26 cellular contexts compared by ENCODE assay signal in the genomic region with DNA sequence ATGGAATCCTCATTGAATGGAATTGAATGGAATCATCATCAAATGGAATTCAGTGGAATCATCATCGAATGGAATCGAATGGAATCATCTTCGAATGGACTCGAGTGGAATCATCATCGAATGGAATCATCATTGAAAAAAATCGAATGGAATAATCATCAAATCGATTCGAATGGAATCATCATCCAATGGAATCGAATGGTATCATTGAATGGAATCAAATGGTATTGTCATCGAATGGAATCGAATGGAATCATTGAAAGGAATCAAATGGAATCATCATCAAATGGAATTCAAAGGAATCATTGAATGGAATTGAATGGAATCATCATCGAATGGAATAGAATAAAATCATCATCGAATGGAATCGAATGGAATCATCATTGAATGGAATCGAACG.
A peak's percentile ranks its signal among the peaks of the same experiment; 100 is the strongest.
DNase-seq lines count a peak whose midpoint lies in the region; ATAC-seq, FAIRE-seq and TF ChIP-seq lines count a peak whose summit lies in the region.
"Had no signal": no experiment of that assay in that cellular context is flagged by ENCODE, and none has a peak within 500 bp of the region (broad histone marks: within the 10 kb centered on the region; RNA-seq: fewer than 3 reads in every experiment).

No MANE protein-coding gene starts in this region.

- H3K4me3 ChIP-seq in AG04449 (ENCODE audit: low read depth, low read length) (no peak overlapping the region), NB4 (ENCODE audit: low read depth, low read length) (no peak overlapping the region), endothelial cell of umbilical vein (replicated peaks in 1 of 3; ENCODE audit: insufficient read depth in 1 of 3, low read depth in 1 of 3, low read length in 3 of 3) (no peak overlapping the region), body of pancreas (no peak overlapping the region)
- H3K4me3 ChIP-seq: BLaER1, Peyer's patch, SJSA1, transverse colon had no signal

- no peak overlapping the region for H2AFZ ChIP-seq in endothelial cell of umbilical vein (ENCODE audit: low read depth, low read length)

- FAIRE-seq in endothelial cell of umbilical vein (lab: Jason Lieb, UNC), result no peak
- FAIRE-seq: GM19239, HTR-8/SVneo had no signal

- H3K4me1 ChIP-seq in endothelial cell of umbilical vein (ENCODE audit: control insufficient read depth, extremely low read depth, insufficient read depth, low read length), result no peaks in the 10 kb centered on the region
- H3K4me1 ChIP-seq in body of pancreas, result no peaks in the 10 kb centered on the region
- H3K4me1 ChIP-seq: BLaER1, Peyer's patch, SJSA1, transverse colon had no signal

- CTCF ChIA-PET in AG04449 (lab: Yijun Ruan, JAX) (no interaction called here), endothelial cell of umbilical vein (lab: Charles Lee) (no interaction called here)

- H3K36me3 Mint-ChIP-seq in activated naive CD8-positive, alpha-beta T cell treated with anti-CD3 and anti-CD28 coated beads for 36 hours, result peaks cover 30% of the 10 kb centered on the region

- TF ChIP-seq CTCF in AG04449 (IDR thresholded peaks at IDR 0.05; ENCODE audit: insufficient read depth, low read length, missing control alignments), result no peak
- TF ChIP-seq CTCF in NB4 (IDR thresholded peaks at IDR 0.05; ENCODE audit: low read depth, low read length), result no peak
- TF ChIP-seq CTCF in endothelial cell of umbilical vein (IDR thresholded peaks at IDR 0.05; ENCODE audit: extremely low read depth in 1 of 2, insufficient read depth in 1 of 2, low read depth in 1 of 2, low read length in 2 of 2), result no peak
- TF ChIP-seq CTCF in body of pancreas (IDR thresholded peaks at IDR 0.05), result no peak

- no peak overlapping the region for H3K9ac ChIP-seq in endothelial cell of umbilical vein (replicated peaks; ENCODE audit: extremely low read depth, insufficient read depth, low read length)
- H3K9ac ChIP-seq: BLaER1 had no signal

- dilution Hi-C loops in endothelial cell of umbilical vein (cut with MboI; ENCODE audit: extremely low pct_ligation_motif_present, low sequenced_read_pairs), result no loop called here

- peaks cover 6% of the 10 kb centered on the region for H3K9me3 ChIP-seq in endothelial cell of umbilical vein (replicated peaks; ENCODE audit: control insufficient read depth, insufficient read depth, low read length)
- peaks cover 0 to 13% (median 0%) of the 10 kb centered on the region in 3 donors for H3K9me3 ChIP-seq in body of pancreas

- H3K9me1 ChIP-seq in endothelial cell of umbilical vein (replicated peaks; ENCODE audit: control insufficient read depth, extremely low read depth, insufficient read depth, low read length), result no peaks in the 10 kb centered on the region

- intact Hi-C loops in endothelial cell of umbilical vein (cut with micrococcal nuclease) (no loop called here), body of pancreas (cut with DNase I) (no loop called here)

- H3K36me3 ChIP-seq in endothelial cell of umbilical vein (ENCODE audit: control insufficient read depth in 2 of 2, extremely low read depth in 1 of 2, insufficient read depth in 2 of 2, low read length in 2 of 2) (no peaks in the 10 kb centered on the region), body of pancreas (replicated peaks in 1 of 2; ENCODE audit: insufficient read depth in 1 of 2, low read depth in 2 of 2) (no peaks in the 10 kb centered on the region)
- H3K36me3 ChIP-seq: BLaER1, brain microvascular endothelial cell, Peyer's patch, SJSA1, transverse colon had no signal

- H3K9me3 Mint-ChIP-seq in activated naive CD8-positive, alpha-beta T cell treated with anti-CD3 and anti-CD28 coated beads for 36 hours, result peaks cover 56% of the 10 kb centered on the region

- H3K27ac Mint-ChIP-seq in activated naive CD8-positive, alpha-beta T cell treated with anti-CD3 and anti-CD28 coated beads for 36 hours, result no peak overlapping the region
- H3K27ac Mint-ChIP-seq: activated naive CD4-positive, alpha-beta T cell treated with anti-CD3 and anti-CD28 coated beads, Interleukin-2, amount 50 U/mL, for 72 hours; activated T-helper 1 cell treated with anti-CD3 and anti-CD28 coated beads, Interleukin-12 subunit alpha, Interleukin-12 subunit beta, Interleukin-2, Interleukin-4 antibody, amounts not matched to agents 30 ng/mL and 10 ng/mL and 1 ng/mL, durations not matched to agents 14 hours and 24 hours and 36 hours; natural killer cell treated with Interleukin-12 subunit alpha and Interleukin-12 subunit beta and Interleukin-15 and Interleukin-18, amount 100 ng/mL, for 72 hours; stimulated activated naive CD8-positive, alpha-beta T cell treated with anti-CD3 and anti-CD28 coated beads, Interleukin-15, Interleukin-2, amounts not matched to agents 100 ng/mL and 50 ng/mL, for 24 hours had no signal

- no peak overlapping the region for H3K4me2 ChIP-seq in endothelial cell of umbilical vein (ENCODE audit: insufficient read depth, low read length)
- H3K4me2 ChIP-seq: BLaER1 had no signal

- no peaks in the 10 kb centered on the region for H3K4me1 Mint-ChIP-seq in activated naive CD8-positive, alpha-beta T cell treated with anti-CD3 and anti-CD28 coated beads for 36 hours

- no TSS peak for BruUV-seq in endothelial cell of umbilical vein (replicated peaks; lab: Mats Ljungman, UMichigan)

- H3K27me3 ChIP-seq in endothelial cell of umbilical vein (ENCODE audit: control insufficient read depth in 2 of 2, insufficient read depth in 2 of 2, low read length in 2 of 2) (no peaks in the 10 kb centered on the region), body of pancreas (no peaks in the 10 kb centered on the region)
- H3K27me3 ChIP-seq: BLaER1, brain microvascular endothelial cell, Peyer's patch, SJSA1, transverse colon had no signal

- ATAC-seq in body of pancreas, result no peak
- ATAC-seq: activated CD4-positive, CD25-positive, alpha-beta regulatory T cell treated with anti-CD3 and anti-CD28 coated beads, Interleukin-2, amount 50 U/mL, for 24 hours; activated naive CD4-positive, alpha-beta T cell treated with anti-CD3 and anti-CD28 coated beads, Interleukin-2, amount 50 U/mL, for 72 hours; natural killer cell treated with Interleukin-12 subunit alpha and Interleukin-12 subunit beta and Interleukin-15 and Interleukin-18, amount 100 ng/mL, for 72 hours had no signal

- no peaks in the 10 kb centered on the region for H3K79me2 ChIP-seq in endothelial cell of umbilical vein (ENCODE audit: control insufficient read depth, insufficient read depth, low read length)

- peak; percentile 5 for DNase-seq in AG04449 (ENCODE audit: low read depth, low spot score)
- DNase-seq in NB4 (ENCODE audit: low read depth), result peak; percentile 9
- peak; percentile 92 for DNase-seq in endothelial cell of umbilical vein (ENCODE audit: low read depth, low spot score)
- peak; percentile 55 for DNase-seq in iris pigment epithelial cell (ENCODE audit: low read depth)
- DNase-seq in HuH-7.5 (ENCODE audit: low spot score), result no peak
- no peak for DNase-seq in activated naive CD8-positive, alpha-beta T cell treated with anti-CD3 and anti-CD28 coated beads for 36 hours
- DNase-seq in body of pancreas, result no peak
- no peak for DNase-seq in AG08395 (ENCODE audit: low spot score)
- DNase-seq: 8988T; activated CD8-positive, alpha-beta memory T cell treated with anti-CD3 and anti-CD28 coated beads for 24 hours; brain microvascular endothelial cell; GOT3; NCI-H1436 treated with DMSO at 0.1 percent for 48 hours; Peyer's patch; posterior cingulate gyrus; T-helper 9 cell; transverse colon had no signal

- H3K4me3 Mint-ChIP-seq in activated naive CD8-positive, alpha-beta T cell treated with anti-CD3 and anti-CD28 coated beads for 36 hours, result no peak overlapping the region
- H3K4me3 Mint-ChIP-seq: activated T-helper 1 cell treated with anti-CD3 and anti-CD28 coated beads, Interleukin-12 subunit alpha, Interleukin-12 subunit beta, Interleukin-2, Interleukin-4 antibody, amounts not matched to agents 30 ng/mL and 10 ng/mL and 1 ng/mL, durations not matched to agents 14 hours and 24 hours and 36 hours; natural killer cell treated with Interleukin-12 subunit alpha and Interleukin-12 subunit beta and Interleukin-15 and Interleukin-18, amount 100 ng/mL, for 72 hours; stimulated activated naive CD8-positive, alpha-beta T cell treated with anti-CD3 and anti-CD28 coated beads, Interleukin-15, Interleukin-2, amounts not matched to agents 100 ng/mL and 50 ng/mL, for 24 hours had no signal

- H3K27me3 Mint-ChIP-seq in activated naive CD8-positive, alpha-beta T cell treated with anti-CD3 and anti-CD28 coated beads for 36 hours, result no peaks in the 10 kb centered on the region
- H3K27me3 Mint-ChIP-seq: natural killer cell treated with Interleukin-12 subunit alpha and Interleukin-12 subunit beta and Interleukin-15 and Interleukin-18, amount 100 ng/mL, for 72 hours; stimulated activated naive CD8-positive, alpha-beta T cell treated with anti-CD3 and anti-CD28 coated beads, Interleukin-15, Interleukin-2, amounts not matched to agents 100 ng/mL and 50 ng/mL, for 24 hours had no signal

- no peaks in the 10 kb centered on the region for H4K20me1 ChIP-seq in endothelial cell of umbilical vein (replicated peaks; ENCODE audit: control insufficient read depth, extremely low read depth, insufficient read depth, low read length)
- H4K20me1 ChIP-seq: BLaER1 had no signal

- WGBS in body of pancreas, 2 donors, result 46 to 65% methylated on average over 16 of the region's 16 CpGs

- TF ChIP-seq POLR2A in NB4 (IDR thresholded peaks at IDR 0.05; ENCODE audit: extremely low read depth, insufficient read length) (no peak), endothelial cell of umbilical vein (IDR thresholded peaks at IDR 0.05; ENCODE audit: low read depth, low read length) (no peak), body of pancreas (IDR thresholded peaks at IDR 0.05) (no peak)

- POLR2A ChIA-PET in AG04449 (lab: Yijun Ruan, JAX) (no interaction called here), endothelial cell of umbilical vein (lab: Charles Lee) (no interaction called here)

- H3K27ac ChIP-seq in endothelial cell of umbilical vein (ENCODE audit: insufficient read depth, low read depth, low read length) (no peak overlapping the region), body of pancreas (no peak overlapping the region)
- H3K27ac ChIP-seq: BLaER1, brain microvascular endothelial cell, Peyer's patch, SJSA1, transverse colon had no signal

TF ChIP-seq in endothelial cell of umbilical vein, 7 proteins besides CTCF, POLR2A, EP300 and RAD21:
- TF ChIP-seq EZH2 (IDR thresholded peaks at IDR 0.05; ENCODE audit: borderline replicate concordance, low read depth, low read length, severe bottlenecking) (no peak), GATA2 (IDR thresholded peaks at IDR 0.05; ENCODE audit: insufficient read depth, insufficient read length, low read depth, low read length) (no peak), POLR2AphosphoS5 (IDR thresholded peaks at IDR 0.05; ENCODE audit: insufficient read depth, low read depth, low read length) (no peak)
TF ChIP-seq in endothelial cell of umbilical vein: peak in this region for 0.

Comparison
In these comparisons a context has a peak if more than half of its experiments do, and no peak if none do; other contexts are left out.
1. DNase-seq: peak in AG04449 (single experiment), NB4 (single experiment), endothelial cell of umbilical vein (single experiment) and iris pigment epithelial cell (single experiment); none in HuH-7.5 (single experiment), activated naive CD8-positive, alpha-beta T cell treated with anti-CD3 and anti-CD28 coated beads for 36 hours (single experiment), body of pancreas (0 of 4) and AG08395 (single experiment).